ENCODE assay signal across 14 cellular contexts in genomic region chr7:148481147-148481526, GRCh38.
DNase-seq lines count a peak whose midpoint lies in the region; ATAC-seq and TF ChIP-seq lines count a peak whose summit lies in the region.
"Had no signal": no experiment of that assay in that cellular context is flagged by ENCODE, and none has a peak within 500 bp of the region (broad histone marks: within the 10 kb centered on the region; RNA-seq: fewer than 3 reads in every experiment).

No MANE protein-coding gene starts in this region.

- no peak overlapping the region for H4K91ac ChIP-seq in mesenchymal stem cell (ENCODE audit: low read length)

- no peak overlapping the region for H3K14ac ChIP-seq in mesenchymal stem cell (ENCODE audit: low read length in 2 of 2)

- H2BK12ac ChIP-seq in mesenchymal stem cell (ENCODE audit: low read length in 2 of 2): no peak overlapping the region

- peak overlapping the region; percentile 62 for H3K27ac Mint-ChIP-seq in stimulated activated memory B cell treated with anti-CD40 and anti-IgM and Interleukin-4, amounts not matched to agents 10 μg/mL and 1 μg/mL and 100 μg/mL, for 72 hours
- H3K27ac Mint-ChIP-seq: B cell, HFFc6 had no signal

- H3K27ac ChIP-seq in Karpas-422 (ENCODE audit: low read length): no peak overlapping the region
- H3K27ac ChIP-seq in coronary artery: no peak overlapping the region
- H3K27ac ChIP-seq in mesenchymal stem cell (ENCODE audit: low read length, poor library complexity, severe bottlenecking): no peak overlapping the region

- no peak for ATAC-seq in stimulated activated memory B cell treated with anti-CD40 and anti-IgM and Interleukin-4, amounts not matched to agents 10 μg/mL and 1 μg/mL and 100 μg/mL, for 72 hours
- ATAC-seq in GM18519 (IDR thresholded peaks at IDR 0.05; ENCODE audit: low FRiP score, unreplicated experiment): no peak

- no peaks in the 10 kb centered on the region for H4K20me1 ChIP-seq in Karpas-422 (ENCODE audit: insufficient read depth, low read depth, low read length)

- H2BK5ac ChIP-seq in mesenchymal stem cell (ENCODE audit: low read depth, low read length, poor library complexity, severe bottlenecking): no peak overlapping the region

- H3K4me2 ChIP-seq in Karpas-422 (ENCODE audit: low read depth, low read length, poor library complexity, severe bottlenecking): no peak overlapping the region
- no peak overlapping the region for H3K4me2 ChIP-seq in mesenchymal stem cell (ENCODE audit: low read length, poor library complexity, severe bottlenecking)

- no peaks in the 10 kb centered on the region for H3K9me2 ChIP-seq in Karpas-422 (replicated peaks; ENCODE audit: insufficient read depth, low read length)

- H2AK5ac ChIP-seq in mesenchymal stem cell (ENCODE audit: low read length, severe bottlenecking): no peak overlapping the region

- H2AFZ ChIP-seq in Karpas-422 (ENCODE audit: low read length): no peak overlapping the region
- H2AFZ ChIP-seq in mesenchymal stem cell (ENCODE audit: low read depth, low read length): no peak overlapping the region

- DNase-seq in Karpas-422 (peak; percentile 11), coronary artery (ENCODE audit: low spot score) (no peak), mesenchymal stem cell (no peak), HUDEP-2 (lab: John Stamatoyannopoulos, UW; ENCODE audit: unreplicated experiment in 76 of 76) (no peak), mucosa of gallbladder (ENCODE audit: low spot score) (no peak)
- DNase-seq: CD4-positive, alpha-beta memory T cell; GDM1; HFFc6; NCI-H187 treated with DMSO at 0.1 percent for 48 hours; SHP77 had no signal

- TF ChIP-seq CTCF in coronary artery (IDR thresholded peaks at IDR 0.05): no peak

- H3K9me3 Mint-ChIP-seq in stimulated activated memory B cell treated with anti-CD40 and anti-IgM and Interleukin-4, amounts not matched to agents 10 μg/mL and 1 μg/mL and 100 μg/mL, for 72 hours: no peaks in the 10 kb centered on the region
- H3K9me3 Mint-ChIP-seq: CD4-positive, alpha-beta memory T cell; HFFc6 had no signal

- no peaks in the 10 kb centered on the region for H3K9me3 ChIP-seq in Karpas-422 (ENCODE audit: low read length)
- H3K9me3 ChIP-seq in mesenchymal stem cell (ENCODE audit: control insufficient read depth, low read length): no peaks in the 10 kb centered on the region

- H3K4me1 Mint-ChIP-seq in stimulated activated memory B cell treated with anti-CD40 and anti-IgM and Interleukin-4, amounts not matched to agents 10 μg/mL and 1 μg/mL and 100 μg/mL, for 72 hours: peaks cover 21% of the 10 kb centered on the region

- no peak overlapping the region for H2BK120ac ChIP-seq in mesenchymal stem cell (ENCODE audit: low read depth, low read length)

- no peaks in the 10 kb centered on the region for H3K36me3 Mint-ChIP-seq in stimulated activated memory B cell treated with anti-CD40 and anti-IgM and Interleukin-4, amounts not matched to agents 10 μg/mL and 1 μg/mL and 100 μg/mL, for 72 hours
- H3K36me3 Mint-ChIP-seq: CD4-positive, alpha-beta memory T cell; IgD-negative memory B cell had no signal

- H4K8ac ChIP-seq in mesenchymal stem cell (ENCODE audit: low read length): no peak overlapping the region

- H3K4me1 ChIP-seq in Karpas-422 (ENCODE audit: low read length) (no peaks in the 10 kb centered on the region), mesenchymal stem cell (ENCODE audit: control insufficient read depth, insufficient read depth, low read depth, low read length) (no peaks in the 10 kb centered on the region)

- H3K36me3 ChIP-seq in Karpas-422 (ENCODE audit: insufficient read depth, low read length): no peaks in the 10 kb centered on the region
- no peaks in the 10 kb centered on the region for H3K36me3 ChIP-seq in mesenchymal stem cell (ENCODE audit: control insufficient read depth in 1 of 2, insufficient read depth in 2 of 2, low read depth in 1 of 2, low read length in 2 of 2)

- H3K9ac ChIP-seq in Karpas-422 (ENCODE audit: low read length) (no peak overlapping the region), mesenchymal stem cell (ENCODE audit: low read length) (peak overlapping the region; percentile 1)

- no peaks in the 10 kb centered on the region for H3K79me1 ChIP-seq in mesenchymal stem cell (replicated peaks; ENCODE audit: low read length, poor library complexity, severe bottlenecking)

- no peak overlapping the region for H3K23ac ChIP-seq in mesenchymal stem cell (ENCODE audit: low read length in 2 of 2)

- no peak overlapping the region for H3K4me3 Mint-ChIP-seq in stimulated activated memory B cell treated with anti-CD40 and anti-IgM and Interleukin-4, amounts not matched to agents 10 μg/mL and 1 μg/mL and 100 μg/mL, for 72 hours
- H3K4me3 Mint-ChIP-seq: B cell, HFFc6 had no signal

- H3K27me3 ChIP-seq in Karpas-422 (ENCODE audit: low read length) (no peaks in the 10 kb centered on the region), mesenchymal stem cell (ENCODE audit: control insufficient read depth in 1 of 2, insufficient read depth in 1 of 2, low read length in 2 of 2) (peaks cover 0 to 25% of the 10 kb centered on the region in 2 experiments)

- H3K4ac ChIP-seq in mesenchymal stem cell (ENCODE audit: low read depth in 1 of 2, low read length in 2 of 2): no peak overlapping the region

- WGBS in mesenchymal stem cell: no CpG with 5 or more reads among the region's 3 CpGs

- no peaks in the 10 kb centered on the region for H3K27me3 Mint-ChIP-seq in stimulated activated memory B cell treated with anti-CD40 and anti-IgM and Interleukin-4, amounts not matched to agents 10 μg/mL and 1 μg/mL and 100 μg/mL, for 72 hours
- H3K27me3 Mint-ChIP-seq: B cell, IgD-negative memory B cell had no signal

- H3K4me3 ChIP-seq in Karpas-422 (ENCODE audit: low read length): no peak overlapping the region
- peak overlapping the region; percentile 7 for H3K4me3 ChIP-seq in coronary artery
- H3K4me3 ChIP-seq in mesenchymal stem cell (ENCODE audit: insufficient read depth in 1 of 2, low read depth in 1 of 2, low read length in 2 of 2): peak overlapping the region in 1 of 2 experiments; percentile 1

- no peaks in the 10 kb centered on the region for H3K79me2 ChIP-seq in Karpas-422 (ENCODE audit: low read length)

- H2BK15ac ChIP-seq in mesenchymal stem cell (ENCODE audit: low read depth, poor library complexity, severe bottlenecking): no peak overlapping the region

- no peak overlapping the region for H3K18ac ChIP-seq in mesenchymal stem cell (ENCODE audit: low read depth in 1 of 2, low read length in 2 of 2)
